24 cellular contexts compared by ENCODE assay signal in genomic region chr2:41004700-41005099, GRCh38.
"Had no signal": no experiment of that assay in that cellular context is flagged by ENCODE, and none has a peak within 500 bp of the region (broad histone marks: within the 10 kb centered on the region; RNA-seq: fewer than 3 reads in every experiment).

No MANE protein-coding gene starts in this region.

- H3K4me3 ChIP-seq: coronary artery, dorsolateral prefrontal cortex, esophagus muscularis mucosa, gastrocnemius medialis, heart right ventricle, left lung, lower lobe of right lung, mucosa of descending colon had no signal

- H3K36me3 Mint-ChIP-seq: mesothelial cell of epicardium, naive B cell had no signal

- H3K27ac Mint-ChIP-seq: mesothelial cell of epicardium, naive B cell had no signal

- H3K4me1 ChIP-seq: esophagus muscularis mucosa, foreskin keratinocyte, gastrocnemius medialis, heart right ventricle, left lung, lower lobe of right lung had no signal

- FAIRE-seq: colon, endothelial cell of umbilical vein, islet of Langerhans, keratinocyte had no signal

- H3K27me3 Mint-ChIP-seq: naive B cell had no signal

- H3K9me3 Mint-ChIP-seq: mesothelial cell of epicardium had no signal

- H3K4me3 Mint-ChIP-seq: mesothelial cell of epicardium, naive B cell had no signal

- H3K27ac ChIP-seq: coronary artery, dorsolateral prefrontal cortex, esophagus muscularis mucosa, foreskin keratinocyte, gastrocnemius medialis, heart right ventricle, left lung, lower lobe of right lung had no signal

- H3K4me1 Mint-ChIP-seq: mesothelial cell of epicardium, naive B cell had no signal

- H3K27me3 ChIP-seq: dorsolateral prefrontal cortex, esophagus muscularis mucosa, foreskin keratinocyte, gastrocnemius medialis, heart right ventricle, left lung had no signal

- DNase-seq: dermis blood vessel endothelial cell; dorsolateral prefrontal cortex; effector CD4-positive, alpha-beta T cell; effector memory CD4-positive, alpha-beta T cell; foreskin keratinocyte; gastrocnemius medialis; glutamatergic neuron; head of caudate nucleus; heart right ventricle; hippocampal formation; left cardiac atrium; left lung; left ventricle myocardium superior; lower lobe of right lung; mesenchymal stem cell; mucosa of descending colon; naive B cell had no signal

- ATAC-seq: foreskin keratinocyte, gastrocnemius medialis, heart right ventricle, left cardiac atrium, left lung, left ventricle myocardium superior, lower lobe of right lung, mucosa of descending colon had no signal

- H3K9me3 ChIP-seq: esophagus muscularis mucosa, gastrocnemius medialis, left lung, lower lobe of right lung had no signal

- H3K36me3 ChIP-seq: esophagus muscularis mucosa, gastrocnemius medialis, heart right ventricle, left lung, lower lobe of right lung had no signal
